ENCODE assay signal across 26 cellular contexts in the genomic region with DNA sequence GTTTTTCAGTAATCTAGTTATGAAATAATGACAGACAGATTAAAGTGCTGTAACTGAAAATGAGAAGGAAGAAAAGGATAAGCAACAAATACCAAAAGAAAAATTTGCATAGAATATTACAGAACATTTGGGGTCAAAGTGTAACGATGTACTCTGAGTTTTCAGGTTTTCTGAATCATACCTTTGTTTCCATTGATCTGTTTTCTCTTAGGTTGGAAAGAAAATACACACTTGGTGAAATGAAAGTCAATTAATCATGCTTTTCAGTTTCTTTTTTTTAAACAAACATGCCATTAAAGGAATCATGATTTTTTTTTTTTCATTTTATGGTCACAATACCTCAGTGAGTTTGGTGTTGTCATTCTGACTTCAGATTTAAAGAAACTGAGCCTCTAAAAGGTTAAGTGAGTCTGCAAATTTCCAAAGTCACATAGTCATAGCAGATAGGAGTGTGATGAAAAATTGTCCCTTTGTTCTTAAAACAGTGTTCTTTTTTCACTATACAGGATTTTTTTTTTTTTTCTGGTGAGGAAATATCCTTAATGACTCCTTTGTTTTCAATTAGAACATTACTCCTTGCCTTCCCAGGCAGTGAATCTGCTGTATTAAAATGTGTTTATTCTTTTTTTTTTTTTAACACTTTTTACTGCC. TPM values are rescaled to one million over a fixed set of nuclear protein-coding genes. Genes with fewer than 3 reads are reported as not detected.
DNase-seq lines count a peak whose midpoint lies in the region; ATAC-seq and TF ChIP-seq lines count a peak whose summit lies in the region.
"Had no signal": no experiment of that assay in that cellular context is flagged by ENCODE, and none has a peak within 500 bp of the region (broad histone marks: within the 10 kb centered on the region; RNA-seq: fewer than 3 reads in every experiment).

No MANE protein-coding gene starts in this region.

- DNase-seq in breast epithelium (ENCODE audit: low spot score in 2 of 2) = no peak
- no peak for DNase-seq in MCF 10A (ENCODE audit: unreplicated experiment)
- no peak for DNase-seq in activated naive CD8-positive, alpha-beta T cell treated with anti-CD3 and anti-CD28 coated beads for 36 hours
- DNase-seq in medulla oblongata (ENCODE audit: extremely low spot score) = peak; percentile 27
- DNase-seq in upper lobe of right lung = no peak
- no peak for DNase-seq in transverse colon
- DNase-seq in DMS53 (lab: John Stamatoyannopoulos, UW) = no peak
- DNase-seq in stimulated activated CD4-positive, alpha-beta T cell treated with anti-CD3 and anti-CD28 coated beads, Interleukin-1b, Interleukin-23, amount 100 ng/mL, for 48 hours = no peak
- DNase-seq: activated B cell treated with CpG ODN at 0.5 μM for 24 hours, activated gamma-delta T cell, aorta, DMS 273 treated with DMSO at 0.1 percent for 48 hours, heart left ventricle, KG1, left cardiac atrium, NCI-H187 treated with DMSO at 0.1 percent for 48 hours, NCI-H2227 treated with DMSO at 0.1 percent for 48 hours, NCI-H774, right cardiac atrium, T-helper 9 cell had no signal

- ATAC-seq in upper lobe of right lung = no peak
- ATAC-seq: naive thymus-derived CD4-positive, alpha-beta T cell had no signal

- intact Hi-C loops in breast epithelium (cut with DNase I; ENCODE audit: low total_unique reads) (no loop called here), MCF 10A (cut with micrococcal nuclease) (no loop called here), upper lobe of right lung (cut with DNase I) (no loop called here), transverse colon (cut with DNase I; ENCODE audit: low total_unique reads) (no loop called here)

- in situ Hi-C loops in transverse colon (cut with MboI; ENCODE audit: low pct_ligation_motif_present in 1 of 4, low pct_unique_long_range_greater_than_20kb in 1 of 4, low sequenced_read_pairs in 3 of 4) = no loop called here

- 44 to 47% methylated on average over 1 of the region's 1 CpG for WGBS in transverse colon (ENCODE audit: low coverage in 1 of 2), 2 donors

- H3K4me1 Mint-ChIP-seq in MCF 10A (ENCODE audit: insufficient read depth, unreplicated experiment) = peaks cover 18% of the 10 kb centered on the region
- H3K4me1 Mint-ChIP-seq in activated naive CD8-positive, alpha-beta T cell treated with anti-CD3 and anti-CD28 coated beads for 36 hours = peaks cover 32% of the 10 kb centered on the region

- CTCF ChIA-PET in MCF 10A (lab: Yijun Ruan, JAX) = no interaction called here

- POLR2A ChIA-PET in MCF 10A (lab: Yijun Ruan, JAX) = no interaction called here

- no peaks in the 10 kb centered on the region for H3K27me3 Mint-ChIP-seq in MCF 10A (ENCODE audit: insufficient read depth, unreplicated experiment)
- H3K27me3 Mint-ChIP-seq in activated naive CD8-positive, alpha-beta T cell treated with anti-CD3 and anti-CD28 coated beads for 36 hours = peaks cover 3% of the 10 kb centered on the region
- H3K27me3 Mint-ChIP-seq: central memory CD8-positive, alpha-beta T cell had no signal

- no peak for TF ChIP-seq CTCF in breast epithelium (IDR thresholded peaks at IDR 0.05)
- no peak for TF ChIP-seq CTCF in MCF 10A (IDR thresholded peaks at IDR 0.05; ENCODE audit: unreplicated experiment)
- no peak for TF ChIP-seq CTCF in upper lobe of right lung (IDR thresholded peaks at IDR 0.05)
- no peak for TF ChIP-seq CTCF in transverse colon (IDR thresholded peaks at IDR 0.05)

- peak overlapping the region; percentile 56 to 71 for H3K27ac ChIP-seq in breast epithelium
- peak overlapping the region; percentile 49 for H3K27ac ChIP-seq in upper lobe of right lung
- H3K27ac ChIP-seq in transverse colon = no peak overlapping the region
- H3K27ac ChIP-seq: thoracic aorta had no signal

- H3K27ac Mint-ChIP-seq in MCF 10A (ENCODE audit: low read depth, unreplicated experiment) = no peak overlapping the region
- H3K27ac Mint-ChIP-seq in activated naive CD8-positive, alpha-beta T cell treated with anti-CD3 and anti-CD28 coated beads for 36 hours = peak overlapping the region; percentile 86
- H3K27ac Mint-ChIP-seq: activated B cell treated with CpG ODN at 0.5 μM for 24 hours; CD4-positive, CD25-positive, alpha-beta regulatory T cell; naive thymus-derived CD4-positive, alpha-beta T cell had no signal

- H3K36me3 ChIP-seq in breast epithelium (no peaks in the 10 kb centered on the region), upper lobe of right lung (no peaks in the 10 kb centered on the region), transverse colon (no peaks in the 10 kb centered on the region)
- H3K36me3 ChIP-seq: heart left ventricle, thoracic aorta had no signal

- H3K27me3 ChIP-seq in breast epithelium = no peaks in the 10 kb centered on the region
- no peaks in the 10 kb centered on the region for H3K27me3 ChIP-seq in upper lobe of right lung
- H3K27me3 ChIP-seq in transverse colon = no peaks in the 10 kb centered on the region
- H3K27me3 ChIP-seq: heart left ventricle had no signal

- no peak for TF ChIP-seq POLR2A in breast epithelium (IDR thresholded peaks at IDR 0.05)
- TF ChIP-seq POLR2A in transverse colon (IDR thresholded peaks at IDR 0.05) = no peak

- TF ChIP-seq EP300 in transverse colon (IDR thresholded peaks at IDR 0.05; ENCODE audit: low read depth) = no peak

- H3K4me1 ChIP-seq in breast epithelium (no peaks in the 10 kb centered on the region), upper lobe of right lung (peaks cover 7% of the 10 kb centered on the region), transverse colon (no peaks in the 10 kb centered on the region)

- H3K9me3 Mint-ChIP-seq in MCF 10A (ENCODE audit: unreplicated experiment) = peaks cover 7% of the 10 kb centered on the region
- H3K9me3 Mint-ChIP-seq in activated naive CD8-positive, alpha-beta T cell treated with anti-CD3 and anti-CD28 coated beads for 36 hours = peaks cover 5% of the 10 kb centered on the region
- H3K9me3 Mint-ChIP-seq: activated B cell treated with CpG ODN at 0.5 μM for 24 hours; central memory CD8-positive, alpha-beta T cell had no signal

- H3K9me3 ChIP-seq in breast epithelium (no peaks in the 10 kb centered on the region), upper lobe of right lung (no peaks in the 10 kb centered on the region), transverse colon (no peaks in the 10 kb centered on the region)
- H3K9me3 ChIP-seq: heart left ventricle, thoracic aorta had no signal

- BruUV-seq in MCF 10A (replicated peaks; lab: Mats Ljungman, UMichigan) = no TSS peak

- H3K4me3 ChIP-seq in breast epithelium (no peak overlapping the region), upper lobe of right lung (no peak overlapping the region), transverse colon (no peak overlapping the region)
- H3K4me3 ChIP-seq: heart left ventricle, thoracic aorta had no signal

- no peaks in the 10 kb centered on the region for H3K36me3 Mint-ChIP-seq in MCF 10A (ENCODE audit: insufficient read depth, unreplicated experiment)
- peaks cover 9% of the 10 kb centered on the region for H3K36me3 Mint-ChIP-seq in activated naive CD8-positive, alpha-beta T cell treated with anti-CD3 and anti-CD28 coated beads for 36 hours
- H3K36me3 Mint-ChIP-seq: CD4-positive, CD25-positive, alpha-beta regulatory T cell had no signal

- H3K4me3 Mint-ChIP-seq in MCF 10A (ENCODE audit: unreplicated experiment) = no peak overlapping the region
- no peak overlapping the region for H3K4me3 Mint-ChIP-seq in activated naive CD8-positive, alpha-beta T cell treated with anti-CD3 and anti-CD28 coated beads for 36 hours
- H3K4me3 Mint-ChIP-seq: activated B cell treated with CpG ODN at 0.5 μM for 24 hours; central memory CD8-positive, alpha-beta T cell; naive thymus-derived CD4-positive, alpha-beta T cell had no signal

RNA-seq across cellular contexts. Expression of gene PZP, which starts 35.9 kb away (rescaled TPM):
- under 1 TPM in 2 of 3 donors, not detected in 1; under 0.01 to 0.80 TPM for total RNA-seq in breast epithelium
- not detected in 2 replicates for total RNA-seq in MCF 10A (2022)
- not detected for total RNA-seq in activated naive CD8-positive, alpha-beta T cell treated with anti-CD3 and anti-CD28 coated beads for 36 hours
- 0.67 TPM for total RNA-seq in upper lobe of right lung
- total RNA-seq in transverse colon = not detected
- total RNA-seq: activated B cell treated with CpG ODN at 0.5 μM for 24 hours; CD4-positive, CD25-positive, alpha-beta regulatory T cell; HT1080; naive thymus-derived CD4-positive, alpha-beta T cell; OCI-LY7; thoracic aorta had no signal

Comparison
In these comparisons a context has a peak if more than half of its experiments do, and no peak if none do; other contexts are left out.
1. H3K27ac ChIP-seq: peak in breast epithelium (2 of 2) and upper lobe of right lung (single experiment); none in transverse colon (0 of 4).